ENCODE assay signal across 22 cellular contexts in the genomic region with DNA sequence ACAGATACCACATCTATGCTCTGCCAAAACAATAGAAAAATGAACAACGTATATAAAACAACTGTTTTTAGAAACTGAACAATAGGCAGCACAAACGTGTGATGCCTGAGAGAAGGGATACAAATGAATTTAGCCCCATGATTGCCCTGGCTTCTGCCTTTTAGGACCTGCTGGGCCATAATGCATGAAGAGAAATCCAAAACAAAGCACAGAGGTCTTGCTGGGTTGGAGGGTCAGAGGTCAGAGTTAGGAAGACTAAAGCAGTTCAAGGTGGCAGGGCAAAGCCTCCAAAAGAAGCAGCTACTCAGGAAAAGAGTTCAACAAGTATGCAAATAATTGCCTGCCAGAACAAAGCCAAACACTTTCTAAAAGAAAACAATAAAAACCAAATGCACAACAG.
"Had no signal": no experiment of that assay in that cellular context is flagged by ENCODE, and none has a peak within 500 bp of the region (broad histone marks: within the 10 kb centered on the region; RNA-seq: fewer than 3 reads in every experiment).

No MANE protein-coding gene starts in this region.

- H3K4me3 ChIP-seq: esophagus muscularis mucosa, gastrocnemius medialis, heart right ventricle, lung, prostate gland, right lobe of liver, testis, transverse colon had no signal

- H3K27me3 ChIP-seq: esophagus muscularis mucosa, gastrocnemius medialis, heart right ventricle, right lobe of liver, testis, transverse colon had no signal

- H3K36me3 ChIP-seq: esophagus muscularis mucosa, gastrocnemius medialis, heart right ventricle, prostate gland, right lobe of liver, transverse colon had no signal

- DNase-seq: effector memory CD8-positive, alpha-beta T cell; gastrocnemius medialis; heart right ventricle; kidney; left colon; left ventricle myocardium superior; mesenchymal stem cell; midbrain; right lobe of liver; stimulated activated CD4-positive, alpha-beta T cell treated with anti-CD3 and anti-CD28 coated beads, Interleukin-15, amount 100 ng/mL, for 24 hours; stimulated activated CD4-positive, alpha-beta T cell treated with anti-CD3 and anti-CD28 coated beads, Interleukin-1b, Interleukin-23, amount 100 ng/mL, for 48 hours; stimulated activated CD4-positive, alpha-beta T cell treated with anti-CD3 and anti-CD28 coated beads, Interleukin-4, amount 100 ng/mL, for 24 hours; testis; transverse colon had no signal

- H3K9ac ChIP-seq: parathyroid adenoma had no signal

- H3K4me1 Mint-ChIP-seq: stimulated activated memory B cell treated with anti-CD40 and anti-IgM and Interleukin-4, amounts not matched to agents 10 μg/mL and 1 μg/mL and 100 μg/mL, for 72 hours had no signal

- FAIRE-seq: kidney had no signal

- H3K4me3 Mint-ChIP-seq: effector memory CD8-positive, alpha-beta T cell; natural killer cell treated with Interleukin-12 subunit alpha and Interleukin-12 subunit beta and Interleukin-15 and Interleukin-18, amount 100 ng/mL, for 72 hours; stimulated activated memory B cell treated with anti-CD40 and anti-IgM and Interleukin-4, amounts not matched to agents 10 μg/mL and 1 μg/mL and 100 μg/mL, for 72 hours; stimulated activated naive CD8-positive, alpha-beta T cell treated with anti-CD3 and anti-CD28 coated beads, Interleukin-15, Interleukin-2, amounts not matched to agents 100 ng/mL and 50 ng/mL, for 24 hours had no signal

- H3K4me1 ChIP-seq: esophagus muscularis mucosa, gastrocnemius medialis, parathyroid adenoma, prostate gland, right lobe of liver, testis, transverse colon had no signal

- H3K79me2 ChIP-seq: parathyroid adenoma had no signal

- H3K9me3 Mint-ChIP-seq: effector memory CD8-positive, alpha-beta T cell had no signal

- ATAC-seq: effector memory CD8-positive, alpha-beta T cell; gastrocnemius medialis; heart right ventricle; left colon; left ventricle myocardium superior; natural killer cell treated with Interleukin-12 subunit alpha and Interleukin-12 subunit beta and Interleukin-15 and Interleukin-18, amount 100 ng/mL, for 72 hours; right lobe of liver; stimulated activated memory B cell treated with anti-CD40 and anti-IgM and Interleukin-4, amounts not matched to agents 10 μg/mL and 1 μg/mL and 100 μg/mL, for 72 hours had no signal

- H2AFZ ChIP-seq: parathyroid adenoma had no signal

- H3K36me3 Mint-ChIP-seq: stimulated activated memory B cell treated with anti-CD40 and anti-IgM and Interleukin-4, amounts not matched to agents 10 μg/mL and 1 μg/mL and 100 μg/mL, for 72 hours had no signal

- H3K27me3 Mint-ChIP-seq: stimulated activated naive CD8-positive, alpha-beta T cell treated with anti-CD3 and anti-CD28 coated beads, Interleukin-15, Interleukin-2, amounts not matched to agents 100 ng/mL and 50 ng/mL, for 24 hours had no signal

- H3K27ac ChIP-seq: epithelial cell of prostate, esophagus muscularis mucosa, gastrocnemius medialis, heart right ventricle, parathyroid adenoma, prostate gland, right lobe of liver, testis, transverse colon had no signal

- H3K9me3 ChIP-seq: esophagus muscularis mucosa, gastrocnemius medialis, prostate gland, right lobe of liver, testis, transverse colon had no signal

- H3K27ac Mint-ChIP-seq: effector memory CD8-positive, alpha-beta T cell; natural killer cell treated with Interleukin-12 subunit alpha and Interleukin-12 subunit beta and Interleukin-15 and Interleukin-18, amount 100 ng/mL, for 72 hours; stimulated activated memory B cell treated with anti-CD40 and anti-IgM and Interleukin-4, amounts not matched to agents 10 μg/mL and 1 μg/mL and 100 μg/mL, for 72 hours; stimulated activated naive CD8-positive, alpha-beta T cell treated with anti-CD3 and anti-CD28 coated beads, Interleukin-15, Interleukin-2, amounts not matched to agents 100 ng/mL and 50 ng/mL, for 24 hours had no signal
